Comparison of ENCODE assay signal across 18 cellular contexts in genomic region chr5:66337827-66338226, GRCh38.
"Had no signal": no experiment of that assay in that cellular context is flagged by ENCODE, and none has a peak within 500 bp of the region (broad histone marks: within the 10 kb centered on the region; RNA-seq: fewer than 3 reads in every experiment).

No MANE protein-coding gene starts in this region.

- H3K27ac ChIP-seq: epithelial cell of prostate, tibial nerve, uterus had no signal

- H3K36me3 Mint-ChIP-seq: naive B cell had no signal

- DNase-seq: activated CD4-positive, alpha-beta T cell treated with anti-CD3 and anti-CD28 coated beads, Interleukin-2, amount 10 ng/mL, durations not matched to agents 7 days and 5 days; activated naive CD4-positive, alpha-beta T cell treated with Interleukin-2 at 50 U/mL for 16 hours; activated T-cell treated with anti-CD3 and anti-CD28 coated beads for 4 hours; aorta; effector memory CD8-positive, alpha-beta T cell; heart left ventricle; islet precursor cell; mammary epithelial cell; naive B cell; right cardiac atrium; small intestine; stimulated activated CD4-positive, alpha-beta T cell treated with anti-CD3 and anti-CD28 coated beads, Interleukin-4, amount 100 ng/mL, for 24 hours; stimulated activated naive CD4-positive, alpha-beta T cell; uterus had no signal

- H3K4me1 ChIP-seq: tibial nerve, uterus had no signal

- H3K4me1 Mint-ChIP-seq: activated CD4-positive, alpha-beta T cell treated with anti-CD3 and anti-CD28 coated beads, Interleukin-2, amount 10 ng/mL, durations not matched to agents 7 days and 5 days; naive B cell had no signal

- H3K36me3 ChIP-seq: heart left ventricle, tibial nerve, uterus had no signal

- H3K9me3 ChIP-seq: heart left ventricle, tibial nerve, uterus had no signal

- H3K4me3 Mint-ChIP-seq: activated CD4-positive, alpha-beta T cell treated with anti-CD3 and anti-CD28 coated beads, Interleukin-2, amount 10 ng/mL, durations not matched to agents 7 days and 5 days; dendritic cell treated with granulocyte-macrophage colony-stimulating factor and Interleukin-4, amounts not matched to agents 40 ng/mL and 50 ng/mL, for 4 days; effector memory CD8-positive, alpha-beta T cell; naive B cell had no signal

- H3K4me3 ChIP-seq: heart left ventricle, tibial nerve, uterus had no signal

- H3K9me3 Mint-ChIP-seq: activated CD4-positive, alpha-beta T cell treated with anti-CD3 and anti-CD28 coated beads, Interleukin-2, amount 10 ng/mL, durations not matched to agents 7 days and 5 days; dendritic cell treated with granulocyte-macrophage colony-stimulating factor and Interleukin-4, amounts not matched to agents 40 ng/mL and 50 ng/mL, for 4 days; effector memory CD8-positive, alpha-beta T cell; naive B cell had no signal

- H3K27ac Mint-ChIP-seq: activated CD4-positive, alpha-beta T cell treated with anti-CD3 and anti-CD28 coated beads, Interleukin-2, amount 10 ng/mL, durations not matched to agents 7 days and 5 days; dendritic cell treated with granulocyte-macrophage colony-stimulating factor and Interleukin-4, amounts not matched to agents 40 ng/mL and 50 ng/mL, for 4 days; effector memory CD8-positive, alpha-beta T cell had no signal

- H3K27me3 ChIP-seq: heart left ventricle, tibial nerve, uterus had no signal

- ATAC-seq: effector memory CD8-positive, alpha-beta T cell; left lobe of liver; right cardiac atrium had no signal
